ENCODE assay signal across 14 cellular contexts in genomic region chr4:151659631-151660030, GRCh38.
A peak's percentile ranks its signal among the peaks of the same experiment; 100 is the strongest.
DNase-seq lines count a peak whose midpoint lies in the region; ATAC-seq and TF ChIP-seq lines count a peak whose summit lies in the region.
"Had no signal": no experiment of that assay in that cellular context is flagged by ENCODE, and none has a peak within 500 bp of the region (broad histone marks: within the 10 kb centered on the region; RNA-seq: fewer than 3 reads in every experiment).

No MANE protein-coding gene starts in this region.

- no peak overlapping the region for H2BK5ac ChIP-seq in mesendoderm (ENCODE audit: low read length)

- no peak overlapping the region for H3K9ac ChIP-seq in mesendoderm (ENCODE audit: low read length)

- no peak for TF ChIP-seq EP300 in esophagus muscularis mucosa (IDR thresholded peaks at IDR 0.05)

- TF ChIP-seq POLR2A in esophagus muscularis mucosa (IDR thresholded peaks at IDR 0.05; ENCODE audit: low read depth) = no peak

- peak; percentile 80 to 94 (median 86) for ATAC-seq in psoas muscle
- no peak for ATAC-seq in natural killer cell treated with Interleukin-12 subunit alpha and Interleukin-12 subunit beta and Interleukin-15 and Interleukin-18, amount 100 ng/mL, for 72 hours

- TF ChIP-seq CTCF in AG10803 (conservative IDR thresholded peaks at IDR 0.05; ENCODE audit: low read length) (no peak), HFFc6 (IDR thresholded peaks at IDR 0.05) (no peak), esophagus muscularis mucosa (IDR thresholded peaks at IDR 0.05) (no peak), psoas muscle (IDR thresholded peaks at IDR 0.05) (no peak)

- no peaks in the 10 kb centered on the region for H3K79me2 ChIP-seq in mesendoderm (ENCODE audit: control insufficient read depth, insufficient read depth, low read length)

- H2BK120ac ChIP-seq in mesendoderm (ENCODE audit: low read depth, low read length) = no peak overlapping the region

- H3K4me1 Mint-ChIP-seq in HFFc6 (ENCODE audit: low read depth) = peaks cover 18% of the 10 kb centered on the region
- no peaks in the 10 kb centered on the region for H3K4me1 Mint-ChIP-seq in natural killer cell treated with Interleukin-12 subunit alpha and Interleukin-12 subunit beta and Interleukin-15 and Interleukin-18, amount 100 ng/mL, for 72 hours (ENCODE audit: low read depth in 2 of 2)

- no peaks in the 10 kb centered on the region for H3K36me3 Mint-ChIP-seq in HFFc6 (ENCODE audit: low read depth)
- H3K36me3 Mint-ChIP-seq in natural killer cell treated with Interleukin-12 subunit alpha and Interleukin-12 subunit beta and Interleukin-15 and Interleukin-18, amount 100 ng/mL, for 72 hours = no peaks in the 10 kb centered on the region

- peaks cover 5 to 31% (median 23%) of the 10 kb centered on the region in 4 donors for H3K4me1 ChIP-seq in esophagus muscularis mucosa
- peaks cover 37% of the 10 kb centered on the region for H3K4me1 ChIP-seq in psoas muscle
- H3K4me1 ChIP-seq in mesendoderm (ENCODE audit: control insufficient read depth, low read depth, low read length) = no peaks in the 10 kb centered on the region

- peak overlapping the region; percentile 89 for H3K27ac Mint-ChIP-seq in HFFc6
- H3K27ac Mint-ChIP-seq in natural killer cell treated with Interleukin-12 subunit alpha and Interleukin-12 subunit beta and Interleukin-15 and Interleukin-18, amount 100 ng/mL, for 72 hours = peak overlapping the region in 1 of 2 donors; percentile 54

- H3K4ac ChIP-seq in mesendoderm (ENCODE audit: low read depth, low read length) = no peak overlapping the region

- no peak overlapping the region for H3K4me3 Mint-ChIP-seq in HFFc6
- H3K4me3 Mint-ChIP-seq in natural killer cell treated with Interleukin-12 subunit alpha and Interleukin-12 subunit beta and Interleukin-15 and Interleukin-18, amount 100 ng/mL, for 72 hours = no peak overlapping the region

- H3K27me3 Mint-ChIP-seq in HFFc6 (ENCODE audit: insufficient read depth) = no peaks in the 10 kb centered on the region
- H3K27me3 Mint-ChIP-seq in natural killer cell treated with Interleukin-12 subunit alpha and Interleukin-12 subunit beta and Interleukin-15 and Interleukin-18, amount 100 ng/mL, for 72 hours = peaks cover 7% of the 10 kb centered on the region in 2 donors

- no peak overlapping the region for H3K18ac ChIP-seq in mesendoderm (ENCODE audit: low read length)

- DNase-seq in AG10803 (ENCODE audit: low read depth) = peak; percentile 36
- no peak for DNase-seq in HFFc6
- DNase-seq in esophagus muscularis mucosa (ENCODE audit: extremely low spot score) = no peak
- DNase-seq in psoas muscle = peak; percentile 52 to 79
- DNase-seq in natural killer cell treated with Interleukin-12 subunit alpha and Interleukin-12 subunit beta and Interleukin-15 and Interleukin-18, amount 100 ng/mL, for 72 hours (ENCODE audit: low spot score) = no peak
- no peak for DNase-seq in mesendoderm
- no peak for DNase-seq in DMS 273 treated with DMSO at 0.1 percent for 48 hours (lab: John Stamatoyannopoulos, UW)
- DNase-seq in activated effector memory CD4-positive, alpha-beta T cell treated with anti-CD3 and anti-CD28 coated beads, Interleukin-2, amount 50 U/mL, for 16 hours = no peak
- DNase-seq: effector memory CD4-positive, alpha-beta T cell; kidney glomerular epithelial cell; NCI-H1048; NCI-H345; PC-3 had no signal

- H3K27me3 ChIP-seq in esophagus muscularis mucosa (no peaks in the 10 kb centered on the region), psoas muscle (ENCODE audit: insufficient read depth in 3 of 3, low read length in 2 of 3) (no peaks in the 10 kb centered on the region), mesendoderm (ENCODE audit: insufficient read depth, low read length, poor library complexity) (no peaks in the 10 kb centered on the region)

- H3K4me3 ChIP-seq in AG10803 (ENCODE audit: low read length) (no peak overlapping the region), esophagus muscularis mucosa (no peak overlapping the region), psoas muscle (peak overlapping the region; percentile 33), mesendoderm (ENCODE audit: low read length) (no peak overlapping the region)

- no peak overlapping the region for H3K4me2 ChIP-seq in mesendoderm (ENCODE audit: low read length)

- peak overlapping the region; percentile 65 to 87 (median 74) for H3K27ac ChIP-seq in esophagus muscularis mucosa (replicated peaks in 1 of 4)
- H3K27ac ChIP-seq in psoas muscle = peak overlapping the region; percentile 78
- no peak overlapping the region for H3K27ac ChIP-seq in mesendoderm (ENCODE audit: low read depth, low read length)
- H3K27ac ChIP-seq: C4-2B had no signal

- H2BK15ac ChIP-seq in mesendoderm (replicated peaks; ENCODE audit: low read depth) = no peak overlapping the region

- H4K8ac ChIP-seq in mesendoderm (ENCODE audit: low read depth, low read length) = no peak overlapping the region

- 31% methylated on average over 9 of the region's 9 CpGs for WGBS in esophagus muscularis mucosa
- 7 to 14% (median 13%) methylated on average over 9 of the region's 9 CpGs for WGBS in psoas muscle, 3 donors
- WGBS in mesendoderm (ENCODE audit: extremely low coverage, insufficient coverage, low lambda C conversion rate) = no CpG with 5 or more reads among the region's 9 CpGs

- H3K36me3 ChIP-seq in esophagus muscularis mucosa = peaks cover 0 to 15% (median 0%) of the 10 kb centered on the region in 4 donors
- H3K36me3 ChIP-seq in psoas muscle (ENCODE audit: insufficient read depth in 1 of 2, low read depth in 1 of 2) = peaks cover 0 to 36% of the 10 kb centered on the region in 2 donors
- no peaks in the 10 kb centered on the region for H3K36me3 ChIP-seq in mesendoderm (ENCODE audit: control insufficient read depth, insufficient read depth, low read length)

- H3K23ac ChIP-seq in mesendoderm (ENCODE audit: low read length) = no peak overlapping the region

- H3K9me3 ChIP-seq in esophagus muscularis mucosa (no peaks in the 10 kb centered on the region), psoas muscle (no peaks in the 10 kb centered on the region)

- no peak overlapping the region for H2AK5ac ChIP-seq in mesendoderm (ENCODE audit: low read length)

- intact Hi-C loops in esophagus muscularis mucosa (cut with DNase I) = no loop called here
- intact Hi-C loops in psoas muscle (cut with DNase I) = loop anchor here in 1 of 2 donors (5.0 kb wide), 1 partner anchor 33 kb away; no protein-coding TSS in a partner anchor

- H3K79me1 ChIP-seq in mesendoderm (ENCODE audit: low read length) = no peaks in the 10 kb centered on the region

- H4K5ac ChIP-seq in mesendoderm (ENCODE audit: low read length) = no peak overlapping the region

- no peaks in the 10 kb centered on the region for H3K9me3 Mint-ChIP-seq in HFFc6
- H3K9me3 Mint-ChIP-seq in natural killer cell treated with Interleukin-12 subunit alpha and Interleukin-12 subunit beta and Interleukin-15 and Interleukin-18, amount 100 ng/mL, for 72 hours = no peaks in the 10 kb centered on the region

- no peak overlapping the region for H3K56ac ChIP-seq in mesendoderm (ENCODE audit: low read length)

Comparison
In these comparisons a context has a peak if more than half of its experiments do, and no peak if none do; other contexts are left out.
1. DNase-seq: peak in AG10803 (single experiment) and psoas muscle (2 of 2); none in HFFc6 (single experiment), esophagus muscularis mucosa (single experiment), natural killer cell treated with Interleukin-12 subunit alpha and Interleukin-12 subunit beta and Interleukin-15 and Interleukin-18, amount 100 ng/mL, for 72 hours (single experiment), mesendoderm (single experiment), DMS 273 treated with DMSO at 0.1 percent for 48 hours (single experiment) and activated effector memory CD4-positive, alpha-beta T cell treated with anti-CD3 and anti-CD28 coated beads, Interleukin-2, amount 50 U/mL, for 16 hours (single experiment).
2. ATAC-seq: peak in psoas muscle (4 of 4); none in natural killer cell treated with Interleukin-12 subunit alpha and Interleukin-12 subunit beta and Interleukin-15 and Interleukin-18, amount 100 ng/mL, for 72 hours (0 of 2).